30 cellular contexts compared by ENCODE assay signal in the genomic region with DNA sequence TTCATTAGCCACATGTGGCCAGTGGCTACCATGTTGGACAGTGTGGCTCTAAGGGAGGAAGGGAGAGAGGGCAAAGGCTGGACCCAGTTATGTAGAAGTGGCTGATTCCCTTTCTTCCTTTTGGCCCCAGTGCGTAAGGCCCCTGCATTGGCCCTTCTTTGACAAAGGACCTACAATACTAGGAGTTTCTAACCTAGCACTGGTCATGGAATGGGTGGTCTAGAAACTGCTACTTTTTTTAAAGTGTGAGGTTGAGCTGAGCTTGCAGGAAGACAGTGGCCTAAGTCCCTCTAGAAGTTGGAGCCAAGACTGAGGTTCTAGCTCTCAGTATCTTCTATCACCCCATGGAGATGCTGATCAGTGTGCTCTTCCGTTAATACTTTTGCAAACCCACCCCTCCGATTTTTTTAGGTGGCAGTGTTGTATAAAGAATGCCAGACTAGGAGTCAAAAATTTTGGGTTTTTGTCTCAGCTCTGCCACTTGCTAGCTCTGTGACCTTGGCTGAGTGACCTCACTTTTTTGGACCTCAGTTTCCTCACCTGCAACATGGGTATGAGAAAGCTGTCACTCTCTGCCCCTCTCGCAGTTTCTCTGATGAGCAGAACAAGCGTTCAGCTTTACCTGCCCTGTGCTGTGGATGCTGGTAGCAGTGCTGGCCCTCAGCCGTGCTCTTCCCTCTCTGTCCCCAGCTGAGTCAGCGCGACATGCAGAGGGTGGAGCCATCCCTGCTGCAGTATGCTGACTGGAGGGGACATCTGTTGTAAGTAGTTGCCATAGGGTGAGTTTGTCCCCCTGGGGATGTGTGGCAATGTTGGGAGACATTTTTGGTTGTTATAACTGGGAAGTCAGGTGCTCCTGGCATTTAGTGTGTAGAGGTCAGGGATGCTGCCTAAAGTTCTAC. TPM values are rescaled to one million over a fixed set of nuclear protein-coding genes. Genes with fewer than 3 reads are reported as not detected.
"Had no signal": no experiment of that assay in that cellular context is flagged by ENCODE, and none has a peak within 500 bp of the region (broad histone marks: within the 10 kb centered on the region; RNA-seq: fewer than 3 reads in every experiment).

No MANE protein-coding gene starts in this region.

- H3K9me2 ChIP-seq: SK-N-SH had no signal

- H3K27ac Mint-ChIP-seq: activated CD8-positive, alpha-beta memory T cell treated with anti-CD3 and anti-CD28 coated beads, Interleukin-2, amount 10 ng/mL, durations not matched to agents 7 days and 5 days; activated naive CD8-positive, alpha-beta T cell treated with anti-CD3 and anti-CD28 coated beads, Interleukin-2, amount 10 ng/mL, durations not matched to agents 7 days and 5 days; activated T-cell treated with anti-CD3 and anti-CD28 coated beads, Interleukin-2, amount 50 U/mL, for 24 hours; activated T-helper 1 cell treated with anti-CD3 and anti-CD28 coated beads, Interleukin-12 subunit alpha, Interleukin-12 subunit beta, Interleukin-2, Interleukin-4 antibody, amounts not matched to agents 30 ng/mL and 10 ng/mL and 1 ng/mL, durations not matched to agents 14 hours and 24 hours and 36 hours had no signal

- H3K9ac ChIP-seq: SK-N-SH had no signal

- DNase-seq: activated CD4-positive, alpha-beta T cell treated with anti-CD3 and anti-CD28 coated beads for 4 hours; activated CD4-positive, alpha-beta T cell treated with anti-CD3 and anti-CD28 coated beads, Interleukin-2, amount 50 U/mL, for 48 hours; activated CD8-positive, alpha-beta memory T cell treated with anti-CD3 and anti-CD28 coated beads, Interleukin-2, amount 10 ng/mL, durations not matched to agents 7 days and 5 days; activated effector memory CD4-positive, alpha-beta T cell treated with anti-CD3 and anti-CD28 coated beads, Interleukin-2, amount 50 U/mL, for 16 hours; activated naive CD4-positive, alpha-beta T cell treated with Interleukin-2 at 50 U/mL for 16 hours; activated naive CD8-positive, alpha-beta T cell treated with anti-CD3 and anti-CD28 coated beads, Interleukin-2, amount 10 ng/mL, durations not matched to agents 7 days and 5 days; activated T-cell treated with anti-CD3 and anti-CD28 coated beads, Interleukin-2, amount 50 U/mL, for 24 hours; adrenal gland; anterior cingulate cortex; caudate nucleus; KG1; NCI-H1092 treated with DMSO at 0.1 percent for 48 hours; NCI-H1436; NCI-H1694 treated with DMSO at 0.1 percent for 48 hours; NCI-H2029 treated with DMSO at 0.1 percent for 48 hours; NCI-H345; NCI-H510A treated with DMSO at 0.1 percent for 48 hours; NCI-H69; Peyer's patch; Right ventricle myocardium superior; SJCRH30; SK-N-SH; T-helper 1 cell; WERI-Rb-1 had no signal

- H3K9me3 ChIP-seq: adrenal gland, Peyer's patch, SJCRH30, SK-N-SH had no signal

- H3K36me3 ChIP-seq: SJCRH30, WERI-Rb-1 had no signal

- ATAC-seq: activated CD8-positive, alpha-beta memory T cell treated with anti-CD3 and anti-CD28 coated beads, Interleukin-2, amount 10 ng/mL, durations not matched to agents 7 days and 5 days had no signal

- H3K4me2 ChIP-seq: SK-N-SH had no signal

- H3K27me3 ChIP-seq: adrenal gland, Peyer's patch, SJCRH30 had no signal

- H3K27me3 Mint-ChIP-seq: activated CD8-positive, alpha-beta memory T cell treated with anti-CD3 and anti-CD28 coated beads, Interleukin-2, amount 10 ng/mL, durations not matched to agents 7 days and 5 days; activated naive CD8-positive, alpha-beta T cell treated with anti-CD3 and anti-CD28 coated beads, Interleukin-2, amount 10 ng/mL, durations not matched to agents 7 days and 5 days; activated T-cell treated with anti-CD3 and anti-CD28 coated beads, Interleukin-2, amount 50 U/mL, for 24 hours had no signal

- H3K4me3 Mint-ChIP-seq: activated CD8-positive, alpha-beta memory T cell treated with anti-CD3 and anti-CD28 coated beads, Interleukin-2, amount 10 ng/mL, durations not matched to agents 7 days and 5 days; activated naive CD8-positive, alpha-beta T cell treated with anti-CD3 and anti-CD28 coated beads, Interleukin-2, amount 10 ng/mL, durations not matched to agents 7 days and 5 days; activated T-cell treated with anti-CD3 and anti-CD28 coated beads, Interleukin-2, amount 50 U/mL, for 24 hours; activated T-helper 1 cell treated with anti-CD3 and anti-CD28 coated beads, Interleukin-12 subunit alpha, Interleukin-12 subunit beta, Interleukin-2, Interleukin-4 antibody, amounts not matched to agents 30 ng/mL and 10 ng/mL and 1 ng/mL, durations not matched to agents 14 hours and 24 hours and 36 hours had no signal

- H3K9me3 Mint-ChIP-seq: activated naive CD8-positive, alpha-beta T cell treated with anti-CD3 and anti-CD28 coated beads, Interleukin-2, amount 10 ng/mL, durations not matched to agents 7 days and 5 days; activated T-cell treated with anti-CD3 and anti-CD28 coated beads, Interleukin-2, amount 50 U/mL, for 24 hours; activated T-helper 1 cell treated with anti-CD3 and anti-CD28 coated beads, Interleukin-12 subunit alpha, Interleukin-12 subunit beta, Interleukin-2, Interleukin-4 antibody, amounts not matched to agents 30 ng/mL and 10 ng/mL and 1 ng/mL, durations not matched to agents 14 hours and 24 hours and 36 hours had no signal

- H3K36me3 Mint-ChIP-seq: activated CD8-positive, alpha-beta memory T cell treated with anti-CD3 and anti-CD28 coated beads, Interleukin-2, amount 10 ng/mL, durations not matched to agents 7 days and 5 days had no signal

- H3K4me1 ChIP-seq: Peyer's patch, SJCRH30 had no signal

- H3K4me3 ChIP-seq: adrenal gland, Peyer's patch, SJCRH30 had no signal

- H3K27ac ChIP-seq: adrenal gland, Peyer's patch, RWPE1, SJCRH30, WERI-Rb-1 had no signal

RNA-seq across cellular contexts. Expression of a gene that starts 25.2 kb away (rescaled TPM):
- total RNA-seq: activated CD8-positive, alpha-beta memory T cell treated with anti-CD3 and anti-CD28 coated beads, Interleukin-2, amount 10 ng/mL, durations not matched to agents 7 days and 5 days; activated naive CD8-positive, alpha-beta T cell treated with anti-CD3 and anti-CD28 coated beads, Interleukin-2, amount 10 ng/mL, durations not matched to agents 7 days and 5 days; activated T-helper 1 cell treated with anti-CD3 and anti-CD28 coated beads, Interleukin-12 subunit alpha, Interleukin-12 subunit beta, Interleukin-2, Interleukin-4 antibody, amounts not matched to agents 30 ng/mL and 10 ng/mL and 1 ng/mL, durations not matched to agents 14 hours and 24 hours and 36 hours; adrenal gland; cerebellum; LHCN-M2; MCF 10A; Peyer's patch; Right ventricle myocardium superior; SJCRH30; T-helper 2 cell treated with Interferon-gamma antibody and Interleukin-4, amounts not matched to agents 100 ng/mL and 5 ng/mL, for 36 hours had no signal
- polyA plus RNA-seq: adrenal gland, SK-N-SH had no signal
